24 cellular contexts compared by ENCODE assay signal in genomic region chr7:141161959-141162547, GRCh38.
A peak's percentile ranks its signal among the peaks of the same experiment; 100 is the strongest.
DNase-seq lines count a peak whose midpoint lies in the region; ATAC-seq, FAIRE-seq and TF ChIP-seq lines count a peak whose summit lies in the region.
"Had no signal": no experiment of that assay in that cellular context is flagged by ENCODE, and none has a peak within 500 bp of the region (broad histone marks: within the 10 kb centered on the region; RNA-seq: fewer than 3 reads in every experiment).

No MANE protein-coding gene starts in this region.

- FAIRE-seq in GM19239 (lab: Jason Lieb, UNC), result no peak

- H3K4me3 Mint-ChIP-seq in Calu3 (ENCODE audit: low read depth, unreplicated experiment), result peak overlapping the region; percentile 4
- H3K4me3 Mint-ChIP-seq: activated CD4-positive, alpha-beta memory T cell treated with anti-CD3 and anti-CD28 coated beads for 36 hours; activated naive CD4-positive, alpha-beta T cell treated with anti-CD3 and anti-CD28 coated beads, Interleukin-2, amount 10 ng/mL, durations not matched to agents 7 days and 5 days; endodermal cell; naive thymus-derived CD8-positive, alpha-beta T cell had no signal

- BruUV-seq in Calu3 (replicated peaks; lab: Mats Ljungman, UMichigan), result no TSS peak

- intact Hi-C loops in Calu3 (cut with micrococcal nuclease; ENCODE audit: unreplicated experiment), result loop anchor here (5.0 kb wide), 1 partner anchor 90 kb away; the partner anchor contains the start of gene TMEM178B

- peak overlapping the region; percentile 42 for H3K27ac Mint-ChIP-seq in Calu3 (ENCODE audit: unreplicated experiment)
- H3K27ac Mint-ChIP-seq: activated CD4-positive, alpha-beta memory T cell treated with anti-CD3 and anti-CD28 coated beads for 36 hours; activated naive CD4-positive, alpha-beta T cell treated with anti-CD3 and anti-CD28 coated beads, Interleukin-2, amount 10 ng/mL, durations not matched to agents 7 days and 5 days; endodermal cell; naive thymus-derived CD8-positive, alpha-beta T cell had no signal

- TF ChIP-seq CTCF in Calu3 (IDR thresholded peaks at IDR 0.05; ENCODE audit: unreplicated experiment), result no peak

- H3K36me3 Mint-ChIP-seq in Calu3 (ENCODE audit: insufficient read depth, unreplicated experiment), result no peaks in the 10 kb centered on the region
- H3K36me3 Mint-ChIP-seq: activated CD4-positive, alpha-beta memory T cell treated with anti-CD3 and anti-CD28 coated beads for 36 hours; activated naive CD4-positive, alpha-beta T cell treated with anti-CD3 and anti-CD28 coated beads, Interleukin-2, amount 10 ng/mL, durations not matched to agents 7 days and 5 days; naive thymus-derived CD8-positive, alpha-beta T cell had no signal

- H3K4me1 Mint-ChIP-seq in Calu3 (ENCODE audit: low read depth, unreplicated experiment), result peaks cover 59% of the 10 kb centered on the region
- H3K4me1 Mint-ChIP-seq: activated naive CD4-positive, alpha-beta T cell treated with anti-CD3 and anti-CD28 coated beads, Interleukin-2, amount 10 ng/mL, durations not matched to agents 7 days and 5 days; endodermal cell had no signal

- CTCF ChIA-PET in Calu3 (lab: Charles Lee), result interaction anchor here (0.8 kb wide), 1 partner anchor 148 kb away, joined by 3 read pairs; no protein-coding TSS in a partner anchor

- no peak for ATAC-seq in HG03095 (IDR thresholded peaks at IDR 0.05; ENCODE audit: unreplicated experiment)
- ATAC-seq: gastrocnemius medialis; naive thymus-derived CD8-positive, alpha-beta T cell had no signal

- H3K9me3 Mint-ChIP-seq in Calu3 (ENCODE audit: low read depth, unreplicated experiment), result peaks cover 2% of the 10 kb centered on the region
- H3K9me3 Mint-ChIP-seq: activated CD4-positive, alpha-beta memory T cell treated with anti-CD3 and anti-CD28 coated beads for 36 hours; activated naive CD4-positive, alpha-beta T cell treated with anti-CD3 and anti-CD28 coated beads, Interleukin-2, amount 10 ng/mL, durations not matched to agents 7 days and 5 days; endodermal cell had no signal

- peak; percentile 69 for DNase-seq in Calu3
- DNase-seq in NCI-H2081 treated with DMSO at 0.1 percent for 48 hours (lab: John Stamatoyannopoulos, UW), result peak; percentile 71
- DNase-seq in cerebellar nuclear complex (lab: John Stamatoyannopoulos, UW), result peak; percentile 68 to 77
- DNase-seq in pons (ENCODE audit: low spot score), result peak; percentile 6
- no peak for DNase-seq in amniotic stem cell (lab: John Stamatoyannopoulos, UW)
- DNase-seq in GM19239 (ENCODE audit: insufficient read length, low spot score), result no peak
- DNase-seq: activated CD4-positive, alpha-beta memory T cell treated with anti-CD3 and anti-CD28 coated beads for 36 hours; activated CD4-positive, CD25-positive, alpha-beta regulatory T cell; activated CD8-positive, alpha-beta memory T cell treated with anti-CD3 and anti-CD28 coated beads, Interleukin-2, amount 50 U/mL, for 48 hours; activated naive CD4-positive, alpha-beta T cell treated with anti-CD3 and anti-CD28 coated beads, Interleukin-2, amount 10 ng/mL, durations not matched to agents 7 days and 5 days; DND-41; endodermal cell; gastrocnemius medialis; Karpas-422; midbrain; naive thymus-derived CD8-positive, alpha-beta T cell; NCI-H146; NCI-H226; NCI-H774; nucleus accumbens; stimulated activated CD8-positive, alpha-beta memory T cell treated with anti-CD3 and anti-CD28 coated beads, Interleukin-4, amount 100 ng/mL, for 48 hours; stomach; T-helper 1 cell had no signal

- H3K27me3 Mint-ChIP-seq in Calu3 (ENCODE audit: unreplicated experiment), result no peaks in the 10 kb centered on the region
- H3K27me3 Mint-ChIP-seq: activated CD4-positive, alpha-beta memory T cell treated with anti-CD3 and anti-CD28 coated beads for 36 hours had no signal

Comparison
In these comparisons a context has a peak if more than half of its experiments do, and no peak if none do; other contexts are left out.
1. DNase-seq: peak in Calu3 (single experiment), NCI-H2081 treated with DMSO at 0.1 percent for 48 hours (single experiment), cerebellar nuclear complex (2 of 2) and pons (single experiment); none in amniotic stem cell (single experiment) and GM19239 (single experiment).